ENCODE assay signal across 8 cellular contexts in the genomic region with DNA sequence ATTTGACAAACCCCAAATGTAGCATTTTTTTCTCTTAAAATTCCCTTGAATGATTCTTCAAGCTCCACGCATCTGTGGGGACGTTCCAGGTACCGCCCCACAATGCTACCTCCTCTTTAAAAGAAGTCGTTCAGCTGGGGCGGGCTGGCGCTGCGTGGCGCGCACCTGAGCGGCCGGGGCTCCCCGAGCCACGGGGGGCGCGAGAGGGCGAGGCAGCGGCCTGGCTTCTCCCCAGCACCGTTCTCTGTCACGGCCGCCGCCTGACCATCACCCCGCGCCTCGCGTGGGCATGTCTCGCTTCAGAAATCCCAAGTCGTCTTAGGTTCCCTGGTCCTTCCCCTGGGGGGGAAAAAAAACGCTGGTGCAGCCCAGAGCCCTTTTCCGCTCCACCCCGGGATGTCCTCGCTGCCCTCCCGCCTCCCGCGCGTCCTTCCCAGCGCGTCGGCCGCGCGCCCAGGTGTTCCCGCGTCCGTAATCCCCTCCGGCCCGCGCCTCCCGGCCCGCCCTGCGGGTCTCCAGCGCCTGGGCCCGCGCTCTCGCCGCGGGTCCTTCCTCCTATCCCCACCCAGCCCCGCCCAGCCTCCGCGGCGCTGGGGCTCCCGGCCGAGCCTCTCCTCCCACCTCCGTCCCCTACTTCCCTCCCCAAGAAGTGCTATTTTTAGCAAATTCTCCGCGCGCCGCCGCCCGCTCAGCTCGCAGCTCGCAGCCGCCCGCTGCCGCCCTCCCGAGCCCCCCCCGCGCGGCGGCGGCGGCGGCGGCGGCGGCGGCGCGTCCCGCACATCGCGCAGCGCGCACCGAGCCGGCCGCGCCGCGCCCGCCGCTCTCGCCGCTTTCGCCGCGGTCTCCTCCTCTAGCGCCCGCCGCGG. TPM values are rescaled to one million over a fixed set of nuclear protein-coding genes. Genes with fewer than 3 reads are reported as not detected.
DNase-seq lines count a peak whose midpoint lies in the region; ATAC-seq, FAIRE-seq and TF ChIP-seq lines count a peak whose summit lies in the region.

No MANE protein-coding gene starts in this region.

- no peak overlapping the region for H4K91ac ChIP-seq in H1 (replicated peaks; ENCODE audit: insufficient read length, low read length)
- peak overlapping the region; percentile 45 for H4K91ac ChIP-seq in mesenchymal stem cell (ENCODE audit: low read length)

- H2AK5ac ChIP-seq in H1 (ENCODE audit: low read depth, low read length) (no peak overlapping the region), mesenchymal stem cell (ENCODE audit: low read length, severe bottlenecking) (no peak overlapping the region)

- H3K9me3 ChIP-seq in H1 (ENCODE audit: insufficient read depth in 2 of 2, low read depth in 1 of 2, low read length in 1 of 2): no peaks in the 10 kb centered on the region
- peaks cover 14% of the 10 kb centered on the region for H3K9me3 ChIP-seq in mesenchymal stem cell (ENCODE audit: control insufficient read depth, low read length)
- peaks cover 0 to 11% (median 0%) of the 10 kb centered on the region in 4 donors for H3K9me3 ChIP-seq in tibial nerve

- peak overlapping the region; percentile 50 for H3K4me3 ChIP-seq in BJ (ENCODE audit: low read depth, low read length)
- H3K4me3 ChIP-seq in H1 (ENCODE audit: extremely low read depth in 1 of 4, insufficient read depth in 2 of 4, low read depth in 3 of 4, low read length in 4 of 4): peak overlapping the region; percentile 38 to 89 (median 64)
- H3K4me3 ChIP-seq in mesenchymal stem cell (ENCODE audit: insufficient read depth in 1 of 2, low read depth in 1 of 2, low read length in 2 of 2): peak overlapping the region; percentile 66 to 83
- H3K4me3 ChIP-seq in tibial nerve: peak overlapping the region; percentile 59 to 94 (median 66)

- H2BK5ac ChIP-seq in H1 (ENCODE audit: low read depth, low read length) (no peak overlapping the region), mesenchymal stem cell (ENCODE audit: low read depth, low read length, poor library complexity, severe bottlenecking) (no peak overlapping the region)

- FAIRE-seq in H1 (lab: Jason Lieb, UNC): no peak

- no peak overlapping the region for H3K56ac ChIP-seq in H1 (replicated peaks; ENCODE audit: insufficient read length, low read depth, low read length)

- H3K14ac ChIP-seq in H1 (ENCODE audit: insufficient read length) (no peak overlapping the region), mesenchymal stem cell (ENCODE audit: low read length in 2 of 2) (peak overlapping the region in 1 of 2 experiments; percentile 77)

- TF ChIP-seq EP300 in H1 (IDR thresholded peaks at IDR 0.05; ENCODE audit: borderline replicate concordance in 1 of 2, low read depth in 2 of 2, low read length in 2 of 2) (no peak), tibial nerve (IDR thresholded peaks at IDR 0.05) (no peak)

- no peak overlapping the region for H2BK12ac ChIP-seq in H1 (ENCODE audit: low read depth, low read length)
- H2BK12ac ChIP-seq in mesenchymal stem cell (ENCODE audit: low read length in 2 of 2): no peak overlapping the region

- no peak for TF ChIP-seq CTCF in BJ (IDR thresholded peaks at IDR 0.05; ENCODE audit: insufficient read depth, low read depth, low read length)
- TF ChIP-seq CTCF in H1 (IDR thresholded peaks at IDR 0.05; ENCODE audit: control extremely low read depth in 1 of 3, insufficient read depth in 1 of 3, low read depth in 1 of 3, low read length in 3 of 3): no peak
- TF ChIP-seq CTCF in tibial nerve (IDR thresholded peaks at IDR 0.05): peak in 2 of 5 experiments; percentile 14 to 26

- H3K23me2 ChIP-seq in H1 (ENCODE audit: low read depth, low read length): peaks cover 7% of the 10 kb centered on the region

- 2% methylated on average over 21 of the region's 110 CpGs; no CpG with 5 or more reads in 1 of the 2 experiments for WGBS in H1 (ENCODE audit: extremely low coverage in 1 of 2, insufficient coverage in 1 of 2, insufficient read length in 1 of 2, insufficient replicate concordance in 2 of 2, low coverage in 1 of 2, low lambda C conversion rate in 2 of 2, missing lambda C conversion rate in 1 of 2), 2 experiments
- under 1% methylated on average over 72 of the region's 110 CpGs for WGBS in mesenchymal stem cell
- 1 to 2% methylated on average over 53 to 108 of the region's 110 CpGs for WGBS in tibial nerve, 2 donors

- TF ChIP-seq POLR2A in H1 (IDR thresholded peaks at IDR 0.05; ENCODE audit: control extremely low read depth in 1 of 2, low read depth in 2 of 2, low read length in 2 of 2): no peak
- no peak for TF ChIP-seq POLR2A in tibial nerve (IDR thresholded peaks at IDR 0.05)

- POLR2A ChIA-PET in BJ (lab: Charles Lee): no interaction called here
- POLR2A ChIA-PET in H1 (lab: Charles Lee; ENCODE audit: partially characterized antibody): no interaction called here

- H4K8ac ChIP-seq in H1 (ENCODE audit: extremely low read depth, insufficient read depth, low read length): peak overlapping the region; percentile 84; the same call in 1 of the 2 replicates
- H4K8ac ChIP-seq in mesenchymal stem cell (ENCODE audit: low read length): no peak overlapping the region

- H3K36me3 ChIP-seq in BJ (ENCODE audit: control insufficient read depth, insufficient read depth, low read length): no peaks in the 10 kb centered on the region
- no peaks in the 10 kb centered on the region for H3K36me3 ChIP-seq in H1 (ENCODE audit: control insufficient read depth in 2 of 4, insufficient read depth in 4 of 4, low read length in 3 of 4)
- no peaks in the 10 kb centered on the region for H3K36me3 ChIP-seq in mesenchymal stem cell (ENCODE audit: control insufficient read depth in 1 of 2, insufficient read depth in 2 of 2, low read depth in 1 of 2, low read length in 2 of 2)
- no peaks in the 10 kb centered on the region for H3K36me3 ChIP-seq in tibial nerve

- H3K4me1 ChIP-seq in H1 (replicated peaks in 1 of 4; ENCODE audit: control insufficient read depth in 3 of 4, insufficient read depth in 4 of 4, low read length in 3 of 4) (peaks cover 0 to 9% (median 3%) of the 10 kb centered on the region in 4 experiments; a peak in 4 of 7 replicates), mesenchymal stem cell (ENCODE audit: control insufficient read depth, insufficient read depth, low read depth, low read length) (peaks cover 12% of the 10 kb centered on the region), tibial nerve (peaks cover 0 to 25% (median 5%) of the 10 kb centered on the region in 4 donors)

- CTCF ChIA-PET in BJ (lab: Yijun Ruan, JAX) (interaction anchor here (1.5 kb wide), 1 partner anchor 22 kb away, joined by 3 read pairs; no protein-coding TSS in a partner anchor), H1 (lab: Charles Lee; ENCODE audit: partially characterized antibody) (interaction anchor here (0.6 to 3.2 kb wide), 5 partner anchors 12 to 272 kb away, joined by 3 to 22 read pairs (median 4); no protein-coding TSS in a partner anchor)

- peak overlapping the region; percentile 77 to 96 for H3K4me2 ChIP-seq in H1 (ENCODE audit: insufficient read depth in 1 of 2, low read depth in 2 of 2, low read length in 2 of 2)
- peak overlapping the region; percentile 98 for H3K4me2 ChIP-seq in mesenchymal stem cell (ENCODE audit: low read length, poor library complexity, severe bottlenecking)

- H3K27ac ChIP-seq in H1 (ENCODE audit: low read depth, low read length): no peak overlapping the region
- H3K27ac ChIP-seq in mesenchymal stem cell (ENCODE audit: low read length, poor library complexity, severe bottlenecking): no peak overlapping the region
- peak overlapping the region in 3 of 4 donors; percentile 46 to 84 (median 71) for H3K27ac ChIP-seq in tibial nerve

- no peak overlapping the region for H3K4ac ChIP-seq in H1 (replicated peaks; ENCODE audit: insufficient read length, low read depth, low read length)
- H3K4ac ChIP-seq in mesenchymal stem cell (ENCODE audit: low read depth in 1 of 2, low read length in 2 of 2): peak overlapping the region in 1 of 2 experiments; percentile 19

- TF ChIP-seq RAD21 in H1 (IDR thresholded peaks at IDR 0.05 in 1 of 2, conservative IDR thresholded peaks at IDR 0.05 in 1 of 2; ENCODE audit: low read depth in 2 of 2, low read length in 2 of 2): no peak

- H3K18ac ChIP-seq in H1 (ENCODE audit: extremely low read depth, low read length): peak overlapping the region; percentile 63; the same call in 1 of the 2 replicates
- H3K18ac ChIP-seq in mesenchymal stem cell (ENCODE audit: low read depth in 1 of 2, low read length in 2 of 2): peak overlapping the region; percentile 26 to 65

- no peak overlapping the region for H2BK20ac ChIP-seq in H1 (ENCODE audit: low read length)

- H2BK15ac ChIP-seq in H1 (ENCODE audit: low read length) (no peak overlapping the region), mesenchymal stem cell (ENCODE audit: low read depth, poor library complexity, severe bottlenecking) (peak overlapping the region; percentile 66)

- 0 out of 7 replicates have a peak overlapping the region, but pooled peaks of 1 of the 4 experiments have one; percentile 13 for H3K9ac ChIP-seq in H1 (replicated peaks in 1 of 4; ENCODE audit: extremely low read depth in 1 of 4, low read depth in 3 of 4, low read length in 3 of 4)
- H3K9ac ChIP-seq in mesenchymal stem cell (ENCODE audit: low read length): peak overlapping the region; percentile 55

- ATAC-seq in GM19452 (IDR thresholded peaks at IDR 0.05; ENCODE audit: unreplicated experiment) (peak; percentile 59), HG03039 (IDR thresholded peaks at IDR 0.05; ENCODE audit: unreplicated experiment) (no peak)

- H3K27me3 ChIP-seq in BJ (ENCODE audit: control insufficient read depth, insufficient read depth, low read length) (peaks cover 14% of the 10 kb centered on the region), H1 (replicated peaks in 1 of 4; ENCODE audit: control insufficient read depth in 3 of 4, extremely low read depth in 1 of 4, insufficient read depth in 3 of 4, low read length in 3 of 4) (peaks cover 5 to 27% (median 17%) of the 10 kb centered on the region in 4 experiments), mesenchymal stem cell (ENCODE audit: control insufficient read depth in 1 of 2, insufficient read depth in 1 of 2, low read length in 2 of 2) (peaks cover 15 to 17% of the 10 kb centered on the region in 2 experiments), tibial nerve (no peaks in the 10 kb centered on the region)

- H4K20me1 ChIP-seq in H1 (replicated peaks in 1 of 2; ENCODE audit: control insufficient read depth in 1 of 2, insufficient read depth in 2 of 2, low read length in 2 of 2): peaks cover 0 to 4% of the 10 kb centered on the region in 2 experiments

- H2BK120ac ChIP-seq in H1 (replicated peaks; ENCODE audit: low read depth, low read length): no peak overlapping the region
- peak overlapping the region; percentile 8 for H2BK120ac ChIP-seq in mesenchymal stem cell (ENCODE audit: low read depth, low read length)

- no peak overlapping the region for H3K23ac ChIP-seq in H1 (ENCODE audit: insufficient read length)
- peak overlapping the region in 1 of 2 experiments; percentile 94 for H3K23ac ChIP-seq in mesenchymal stem cell (ENCODE audit: low read length in 2 of 2)

- no peak for DNase-seq in BJ (ENCODE audit: low read depth)
- peak; percentile 21 for DNase-seq in RPMI7951 (ENCODE audit: low read depth)
- DNase-seq in H1 (ENCODE audit: low read depth in 1 of 2, low spot score in 2 of 2): peak in 1 of 2 experiments; percentile 69
- DNase-seq in mesenchymal stem cell: peak; percentile 16
- no peak for DNase-seq in tibial nerve (ENCODE audit: low spot score in 2 of 2)
- no peak for DNase-seq in NK-92 (lab: John Stamatoyannopoulos, UW; ENCODE audit: unreplicated experiment)

- H2AFZ ChIP-seq in H1 (ENCODE audit: low read length) (peak overlapping the region; percentile 25; the same call in 1 of the 2 replicates), mesenchymal stem cell (ENCODE audit: low read depth, low read length) (peak overlapping the region; percentile 43)

- no peak overlapping the region for H4K5ac ChIP-seq in H1 (ENCODE audit: insufficient read length, low read depth, low read length)

- H3K79me1 ChIP-seq in H1 (ENCODE audit: low read depth, low read length) (no peaks in the 10 kb centered on the region), mesenchymal stem cell (replicated peaks; ENCODE audit: low read length, poor library complexity, severe bottlenecking) (no peaks in the 10 kb centered on the region)

- H3K79me2 ChIP-seq in H1 (ENCODE audit: control insufficient read depth in 1 of 2, insufficient read depth in 2 of 2, low read length in 2 of 2): no peaks in the 10 kb centered on the region

RNA-seq across cellular contexts. Expression of a gene that starts 58.8 kb away (rescaled TPM):
- polyA plus RNA-seq in BJ (2011; rRNA removed) (not detected in 2 replicates), H1 (2011; rRNA removed) (not detected in 2 replicates)
- polyA minus RNA-seq in BJ (2011; rRNA and poly(A)+ RNA removed): not detected in 2 replicates
- not detected in 2 replicates for total RNA-seq in RPMI7951 (2014; rRNA removed; shearing (Covaris generic))
- not detected in 2 replicates for total RNA-seq in H1 (2021; fragmentation: NEBNext Ultra II Directional; extraction: Animal tissue kit (Norgen Biotek cat#: 25700))
- not detected for polyA plus RNA-seq in H1 (2011; cell fraction: cytosol; rRNA removed)
- polyA plus RNA-seq in H1 (2011; cell fraction: nucleus; rRNA removed): not detected
- polyA plus RNA-seq in H1 (2012, experiment 1 of 2): not detected in 4 replicates
- not detected for polyA plus RNA-seq in H1 (2012, experiment 2 of 2)
- polyA plus RNA-seq in H1 (2013, experiment 1 of 2): not detected
- polyA plus RNA-seq in H1 (2013, experiment 2 of 2): not detected
- polyA minus RNA-seq in H1 (2011; rRNA and poly(A)+ RNA removed): not detected in 2 replicates
- polyA minus RNA-seq in H1 (2011; cell fraction: cytosol; rRNA and poly(A)+ RNA removed): not detected
- not detected for polyA minus RNA-seq in H1 (2011; cell fraction: nucleus; rRNA and poly(A)+ RNA removed)
- not detected for polyA plus RNA-seq in mesenchymal stem cell (2013, experiment 1 of 2)
- polyA plus RNA-seq in mesenchymal stem cell (2013, experiment 2 of 2): not detected
- not detected for total RNA-seq in tibial nerve

Comparison
In these comparisons a context has a peak if more than half of its experiments do, and no peak if none do; other contexts are left out.
1. DNase-seq: peak in RPMI7951 (single experiment) and mesenchymal stem cell (single experiment); none in BJ (single experiment), tibial nerve (0 of 2) and NK-92 (single experiment).
2. H3K27ac ChIP-seq: peak in tibial nerve (3 of 4); none in H1 (single experiment) and mesenchymal stem cell (single experiment).
3. Peak in every context shown above with its lines, with median percentiles within 50 percentile points of each other: H3K4me3 ChIP-seq.